In the genomic region with DNA sequence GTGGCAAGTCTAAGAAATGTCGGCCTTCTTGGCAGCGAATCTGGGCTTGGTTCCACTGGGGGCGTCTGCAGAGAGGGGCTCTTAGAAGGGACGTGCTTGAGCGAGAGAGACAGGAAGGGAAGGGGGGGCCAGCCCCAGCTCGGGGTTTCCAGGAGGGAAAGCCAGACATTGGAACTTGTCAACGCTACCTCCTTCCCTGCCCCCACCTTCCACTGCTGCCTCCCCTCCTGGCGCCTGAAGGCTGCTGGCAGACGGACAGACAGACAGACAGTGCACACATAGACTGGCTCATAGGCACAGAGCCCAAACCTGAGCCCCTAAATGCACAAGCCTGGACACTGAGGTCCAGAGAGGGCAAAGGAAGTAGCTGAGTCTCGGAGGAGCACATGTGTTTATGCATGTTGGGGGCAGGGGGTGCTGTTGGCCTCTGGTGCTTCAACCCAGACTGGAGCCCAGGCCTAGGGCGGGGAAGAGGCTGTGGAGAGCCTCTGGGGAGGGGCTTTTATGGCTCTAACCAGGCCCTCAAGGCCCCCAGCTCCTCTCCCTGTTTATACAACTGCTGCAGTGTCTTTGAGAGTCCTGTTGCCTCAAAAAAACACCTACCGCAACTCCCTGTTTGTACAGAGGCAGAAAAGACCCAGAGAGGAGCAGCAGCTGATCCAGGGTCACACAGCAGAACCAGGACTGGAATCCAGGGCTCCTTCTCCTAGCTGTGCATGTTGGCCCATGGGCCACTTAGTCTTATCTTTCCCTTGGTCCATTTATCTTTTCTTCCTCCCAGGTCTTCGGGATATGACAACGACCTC, we compare ENCODE assay signal across 8 cellular contexts. TPM values are rescaled to one million over a fixed set of nuclear protein-coding genes. Genes with fewer than 3 reads are reported as not detected.
DNase-seq lines count a peak whose midpoint lies in the region; ATAC-seq, FAIRE-seq and TF ChIP-seq lines count a peak whose summit lies in the region.

No MANE protein-coding gene starts in this region.

- H3K27me3 ChIP-seq in BE2C, result no peaks in the 10 kb centered on the region

- H3K9me3 ChIP-seq in BE2C, result no peaks in the 10 kb centered on the region
- no peaks in the 10 kb centered on the region for H3K9me3 ChIP-seq in KOPT-K1 (ENCODE audit: insufficient read depth, low read length, poor library complexity, severe bottlenecking)

- peaks cover 82% of the 10 kb centered on the region for H3K4me1 Mint-ChIP-seq in neural crest cell

- H3K36me3 ChIP-seq in BE2C (no peaks in the 10 kb centered on the region), KOPT-K1 (ENCODE audit: insufficient read depth, low read length) (no peaks in the 10 kb centered on the region)

- ATAC-seq in GM19463 (IDR thresholded peaks at IDR 0.05; ENCODE audit: unreplicated experiment) (no peak), HG03378 (IDR thresholded peaks at IDR 0.05; ENCODE audit: unreplicated experiment) (no peak)

- DNase-seq in BE2C (peak; percentile 29), neural crest cell (ENCODE audit: low read depth, low spot score) (peak; percentile 28), GM12892 (ENCODE audit: insufficient read length) (no peak)
- DNase-seq in activated CD4-positive, alpha-beta T cell treated with anti-CD3 and anti-CD28 coated beads for 24 hours (ENCODE audit: low read depth in 2 of 2), result peak; percentile 47 to 54

- TF ChIP-seq CTCF in BE2C (IDR thresholded peaks at IDR 0.05; ENCODE audit: low read depth, low read length) (0 out of 2 replicates have a peak, but pooled peaks have one; percentile 13), neural crest cell (conservative IDR thresholded peaks at IDR 0.05) (peak; percentile 32)

- H3K4me3 ChIP-seq in BE2C (ENCODE audit: low read depth, low read length), result no peak overlapping the region

- FAIRE-seq in GM12892 (lab: Jason Lieb, UNC), result no peak

- no peaks in the 10 kb centered on the region for H3K9me3 Mint-ChIP-seq in neural crest cell

- TF ChIP-seq POLR2A in GM12892 (IDR thresholded peaks at IDR 0.05; ENCODE audit: low read depth, low read length), result no peak

- H3K4me3 Mint-ChIP-seq in neural crest cell, result peak overlapping the region; percentile 48

- H3K27ac ChIP-seq in KOPT-K1 (ENCODE audit: low read depth, low read length, poor library complexity, severe bottlenecking), result peak overlapping the region; percentile 83
- peak overlapping the region; percentile 89 for H3K27ac ChIP-seq in cingulate gyrus (ENCODE audit: low read depth, low read length)

- H3K27me3 Mint-ChIP-seq in neural crest cell (ENCODE audit: low read depth), result peaks cover 3% of the 10 kb centered on the region

- H3K27ac Mint-ChIP-seq in neural crest cell (ENCODE audit: unreplicated experiment), result peak overlapping the region; percentile 93

- no peaks in the 10 kb centered on the region for H3K36me3 Mint-ChIP-seq in neural crest cell (ENCODE audit: low read depth)

- peaks cover 9% of the 10 kb centered on the region for H3K4me1 ChIP-seq in BE2C

RNA-seq across cellular contexts. Expression of a gene that starts 33.1 kb away (rescaled TPM):
- polyA plus RNA-seq in BE2C (2012; ENCODE audit: insufficient read depth, insufficient read length, low read depth), result 23.6 TPM
- 81.9 and 83.1 TPM in 2 replicates for total RNA-seq in neural crest cell
- polyA plus RNA-seq in GM12892 (2012; ENCODE audit: missing spikeins), result 50.0 TPM
